ENCODE assay signal across 8 cellular contexts in the genomic region with DNA sequence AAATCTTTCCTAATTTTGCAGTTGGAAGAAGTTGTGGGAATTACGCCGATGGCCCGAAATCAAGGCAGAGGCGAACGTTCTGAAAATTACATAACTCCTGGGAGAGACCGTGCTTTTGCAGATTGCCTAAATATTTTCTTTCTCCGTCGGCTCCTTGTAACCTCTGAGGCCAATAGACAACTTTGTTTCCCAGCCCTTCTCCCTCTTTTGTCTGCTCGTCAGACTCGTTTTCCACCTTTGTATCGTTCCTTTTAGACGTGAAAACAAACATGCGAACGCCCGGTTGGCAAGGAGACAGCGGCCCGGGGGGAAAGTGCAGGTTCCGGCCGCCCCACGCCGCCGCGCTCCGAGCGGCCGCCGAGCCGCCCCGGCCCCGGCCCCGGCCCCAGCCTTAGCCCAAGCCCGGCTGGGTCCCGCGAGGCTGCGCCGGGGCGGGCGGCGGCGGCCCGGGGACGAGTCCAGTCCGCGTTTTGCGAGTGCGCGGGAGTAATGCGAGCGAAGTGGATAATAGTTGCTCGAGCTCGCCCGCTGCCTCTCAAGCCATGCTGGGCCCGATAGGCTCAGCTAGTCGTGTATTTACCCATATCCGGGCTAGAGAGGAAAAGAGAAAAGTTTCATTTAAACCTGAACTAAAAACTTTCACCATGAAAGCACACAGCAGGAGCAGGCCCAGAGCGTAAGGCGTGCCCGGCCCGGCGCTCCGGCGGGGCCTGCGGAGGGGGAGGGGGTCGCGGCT. TPM values are rescaled to one million over a fixed set of nuclear protein-coding genes. Genes with fewer than 3 reads are reported as not detected.
DNase-seq lines count a peak whose midpoint lies in the region; ATAC-seq and TF ChIP-seq lines count a peak whose summit lies in the region.

A gene (plus strand): TSS at position 538 of the 736 bp plus-strand sequence. CDS start 303 bp downstream, outside the sequence.

- H3K27me3 ChIP-seq in SJCRH30 (no peaks in the 10 kb centered on the region), foreskin keratinocyte (no peaks in the 10 kb centered on the region), neutrophil (peaks cover 29% of the 10 kb centered on the region)

- no peaks in the 10 kb centered on the region for H3K36me3 ChIP-seq in SJCRH30
- H3K36me3 ChIP-seq in neutrophil = no peaks in the 10 kb centered on the region

- peak within 1 kb of the TSS; percentile 91 for H3K27ac ChIP-seq in SJCRH30
- H3K27ac ChIP-seq in foreskin keratinocyte = peak within 1 kb of the TSS; percentile 92
- peak within 1 kb of the TSS; percentile 88 for H3K27ac ChIP-seq in neutrophil

- peak within 1 kb of the TSS; percentile 80 for H3K4me3 ChIP-seq in Jurkat, Clone E6-1 (ENCODE audit: low read length)
- peak within 1 kb of the TSS; percentile 86 for H3K4me3 ChIP-seq in SJCRH30
- peak within 1 kb of the TSS; percentile 87 to 88 for H3K4me3 ChIP-seq in neutrophil (ENCODE audit: low read depth in 1 of 2, low read length in 1 of 2)

- ATAC-seq in GM21528 (IDR thresholded peaks at IDR 0.05; ENCODE audit: low FRiP score, unreplicated experiment) (peak; percentile 53), foreskin keratinocyte (peak; percentile 70)

- H3K4me1 ChIP-seq in SJCRH30 = peaks cover 25% of the 10 kb centered on the region
- peaks cover 26% of the 10 kb centered on the region for H3K4me1 ChIP-seq in foreskin keratinocyte
- peaks cover 30% of the 10 kb centered on the region in 2 experiments for H3K4me1 ChIP-seq in neutrophil (ENCODE audit: control insufficient read depth in 1 of 2, insufficient read depth in 1 of 2, low read depth in 1 of 2, low read length in 1 of 2)

- TF ChIP-seq CTCF in foreskin keratinocyte (conservative IDR thresholded peaks at IDR 0.05) (no peak), neutrophil (IDR thresholded peaks at IDR 0.05) (no peak), subcutaneous adipose tissue (IDR thresholded peaks at IDR 0.05; ENCODE audit: low read depth) (no peak)

- H3K9me3 ChIP-seq in SJCRH30 (replicated peaks) (no peaks in the 10 kb centered on the region), neutrophil (no peaks in the 10 kb centered on the region)

- DNase-seq in DMS79 treated with DMSO at 0.1 percent for 48 hours (lab: John Stamatoyannopoulos, UW) (peak; percentile 85), SJCRH30 (peak; percentile 79 to 85), activated gamma-delta T cell treated with Interleukin-2 at 50 U/mL for 16 hours (peak; percentile 77), foreskin keratinocyte (peak; percentile 42 to 69)
- peak; percentile 61 for DNase-seq in Jurkat, Clone E6-1 (ENCODE audit: low read depth, low spot score)

RNA-seq across cellular contexts. Expression of the gene that starts here (rescaled TPM):
- polyA plus RNA-seq in Jurkat, Clone E6-1 (2012; ENCODE audit: insufficient read depth, insufficient read length) = 23.2 TPM
- total RNA-seq in SJCRH30 (2014; rRNA removed; shearing (Covaris generic)) = 24.7 and 28.5 TPM in 2 replicates
- total RNA-seq in foreskin keratinocyte = 28.2 and 31.4 TPM in 2 replicates
- polyA plus RNA-seq in foreskin keratinocyte = 6.9 and 8.5 TPM in 2 replicates
- 100 to 1,000 TPM in 2 of 4 donors, 10 to 100 TPM in 2; 93.8 to 137 (median 104) TPM for total RNA-seq in subcutaneous adipose tissue

Comparison
In these comparisons a context has a peak if more than half of its experiments do, and no peak if none do; other contexts are left out.
1. Peak in every context shown above with its lines: DNase-seq, ATAC-seq, H3K4me3 ChIP-seq and H3K27ac ChIP-seq.